In the genomic region with DNA sequence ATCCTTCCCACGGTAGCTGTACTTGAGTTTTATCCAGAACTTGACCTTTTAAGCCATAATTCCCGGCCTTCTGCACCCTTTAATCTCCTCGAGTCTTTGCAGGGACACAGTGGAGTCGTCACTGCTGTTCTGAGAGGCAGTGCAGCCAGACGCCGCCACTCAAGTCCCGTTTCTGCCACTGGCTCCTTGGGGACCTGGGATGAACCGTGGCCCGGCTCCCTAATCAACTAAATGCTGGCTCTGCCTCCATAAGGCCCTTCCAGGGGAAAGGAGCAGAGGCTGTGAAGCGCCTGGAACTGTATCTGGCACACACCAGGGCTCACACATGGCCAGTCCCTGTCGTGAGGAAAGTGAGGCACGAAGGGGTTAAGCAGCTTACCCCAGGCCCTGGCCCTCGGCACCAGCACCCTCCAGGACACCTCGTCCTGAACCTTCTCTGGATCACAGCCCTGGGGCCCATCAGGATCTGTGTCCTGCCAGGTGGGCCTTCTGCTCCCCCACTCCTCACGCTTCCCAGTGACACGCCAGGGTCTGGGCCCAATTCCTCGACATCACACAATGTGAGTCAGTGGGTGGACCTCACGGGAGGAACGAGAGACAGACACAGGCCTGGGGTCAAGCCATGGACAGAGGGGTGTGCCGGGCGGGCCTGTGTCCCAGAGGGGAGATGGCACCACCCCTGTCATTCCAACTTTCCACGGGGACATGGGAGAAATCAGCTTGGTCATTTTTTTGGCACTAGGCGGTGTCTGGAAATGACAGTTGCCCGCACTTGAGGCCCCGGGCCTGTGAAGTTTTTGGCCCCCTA, we compare ENCODE assay signal across 23 cellular contexts.
"Had no signal": no experiment of that assay in that cellular context is flagged by ENCODE, and none has a peak within 500 bp of the region (broad histone marks: within the 10 kb centered on the region; RNA-seq: fewer than 3 reads in every experiment).

No MANE protein-coding gene starts in this region.

- H3K27ac ChIP-seq: epithelial cell of prostate, gastroesophageal sphincter, neutrophil, pancreas, psoas muscle, right lobe of liver, stomach, suprapubic skin, tibial nerve had no signal

- H3K36me3 Mint-ChIP-seq: activated CD8-positive, alpha-beta memory T cell treated with anti-CD3 and anti-CD28 coated beads, Interleukin-2, amount 10 ng/mL, durations not matched to agents 7 days and 5 days; activated naive CD8-positive, alpha-beta T cell treated with anti-CD3 and anti-CD28 coated beads, Interleukin-2, amount 10 ng/mL, durations not matched to agents 7 days and 5 days; naive thymus-derived CD4-positive, alpha-beta T cell; stimulated activated memory B cell treated with anti-CD40 and anti-IgM and Interleukin-4, amounts not matched to agents 10 μg/mL and 1 μg/mL and 100 μg/mL, for 72 hours had no signal

- H3K27ac Mint-ChIP-seq: activated CD8-positive, alpha-beta T cell treated with anti-CD3 and anti-CD28 coated beads for 36 hours; activated naive CD8-positive, alpha-beta T cell treated with anti-CD3 and anti-CD28 coated beads, Interleukin-2, amount 10 ng/mL, durations not matched to agents 7 days and 5 days; naive thymus-derived CD4-positive, alpha-beta T cell; stimulated activated memory B cell treated with anti-CD40 and anti-IgM and Interleukin-4, amounts not matched to agents 10 μg/mL and 1 μg/mL and 100 μg/mL, for 72 hours had no signal

- H3K9me3 ChIP-seq: gastroesophageal sphincter, neutrophil, pancreas, psoas muscle, right lobe of liver, stomach, suprapubic skin, tibial nerve had no signal

- H3K27me3 ChIP-seq: pancreas, right lobe of liver had no signal

- DNase-seq: activated CD4-positive, alpha-beta T cell treated with anti-CD3 and anti-CD28 coated beads, Interleukin-2, amount 10 ng/mL, durations not matched to agents 7 days and 5 days; activated CD4-positive, CD25-positive, alpha-beta regulatory T cell treated with anti-CD3 and anti-CD28 coated beads, Interleukin-2, amount 50 U/mL, for 72 hours; activated CD8-positive, alpha-beta memory T cell treated with anti-CD3 and anti-CD28 coated beads, Interleukin-2, amount 10 ng/mL, durations not matched to agents 7 days and 5 days; activated CD8-positive, alpha-beta T cell treated with anti-CD3 and anti-CD28 coated beads for 36 hours; activated naive CD4-positive, alpha-beta T cell treated with Interleukin-2 at 50 U/mL for 16 hours; activated naive CD8-positive, alpha-beta T cell treated with anti-CD3 and anti-CD28 coated beads, Interleukin-2, amount 10 ng/mL, durations not matched to agents 7 days and 5 days; activated T-cell treated with anti-CD3 and anti-CD28 coated beads for 4 hours; amygdala; left colon; naive thymus-derived CD4-positive, alpha-beta T cell; psoas muscle; small intestine; stimulated activated CD4-positive, alpha-beta T cell treated with anti-CD3 and anti-CD28 coated beads, Interleukin-15, amount 100 ng/mL, for 24 hours; stomach had no signal

- H3K4me3 ChIP-seq: gastroesophageal sphincter, lung, pancreas, psoas muscle, right lobe of liver, stomach, suprapubic skin, tibial nerve had no signal

- H3K4me3 Mint-ChIP-seq: activated CD4-positive, alpha-beta T cell treated with anti-CD3 and anti-CD28 coated beads, Interleukin-2, amount 10 ng/mL, durations not matched to agents 7 days and 5 days; activated CD8-positive, alpha-beta memory T cell treated with anti-CD3 and anti-CD28 coated beads, Interleukin-2, amount 10 ng/mL, durations not matched to agents 7 days and 5 days; activated CD8-positive, alpha-beta T cell treated with anti-CD3 and anti-CD28 coated beads for 36 hours; activated naive CD8-positive, alpha-beta T cell treated with anti-CD3 and anti-CD28 coated beads, Interleukin-2, amount 10 ng/mL, durations not matched to agents 7 days and 5 days; naive thymus-derived CD4-positive, alpha-beta T cell; stimulated activated memory B cell treated with anti-CD40 and anti-IgM and Interleukin-4, amounts not matched to agents 10 μg/mL and 1 μg/mL and 100 μg/mL, for 72 hours had no signal

- H3K4me1 ChIP-seq: gastroesophageal sphincter, pancreas, psoas muscle, right lobe of liver, suprapubic skin had no signal

- H3K36me3 ChIP-seq: gastroesophageal sphincter, neutrophil, pancreas, right lobe of liver, stomach, suprapubic skin, tibial nerve had no signal

- H3K9me3 Mint-ChIP-seq: activated CD4-positive, alpha-beta T cell treated with anti-CD3 and anti-CD28 coated beads, Interleukin-2, amount 10 ng/mL, durations not matched to agents 7 days and 5 days; activated CD8-positive, alpha-beta T cell treated with anti-CD3 and anti-CD28 coated beads for 36 hours; activated naive CD8-positive, alpha-beta T cell treated with anti-CD3 and anti-CD28 coated beads, Interleukin-2, amount 10 ng/mL, durations not matched to agents 7 days and 5 days had no signal

- H3K27me3 Mint-ChIP-seq: activated CD4-positive, alpha-beta T cell treated with anti-CD3 and anti-CD28 coated beads, Interleukin-2, amount 10 ng/mL, durations not matched to agents 7 days and 5 days; activated CD8-positive, alpha-beta memory T cell treated with anti-CD3 and anti-CD28 coated beads, Interleukin-2, amount 10 ng/mL, durations not matched to agents 7 days and 5 days; activated naive CD8-positive, alpha-beta T cell treated with anti-CD3 and anti-CD28 coated beads, Interleukin-2, amount 10 ng/mL, durations not matched to agents 7 days and 5 days had no signal

- ATAC-seq: gastroesophageal sphincter; left colon; naive thymus-derived CD4-positive, alpha-beta T cell; pancreas; psoas muscle; stimulated activated memory B cell treated with anti-CD40 and anti-IgM and Interleukin-4, amounts not matched to agents 10 μg/mL and 1 μg/mL and 100 μg/mL, for 72 hours had no signal
